In the genomic region with DNA sequence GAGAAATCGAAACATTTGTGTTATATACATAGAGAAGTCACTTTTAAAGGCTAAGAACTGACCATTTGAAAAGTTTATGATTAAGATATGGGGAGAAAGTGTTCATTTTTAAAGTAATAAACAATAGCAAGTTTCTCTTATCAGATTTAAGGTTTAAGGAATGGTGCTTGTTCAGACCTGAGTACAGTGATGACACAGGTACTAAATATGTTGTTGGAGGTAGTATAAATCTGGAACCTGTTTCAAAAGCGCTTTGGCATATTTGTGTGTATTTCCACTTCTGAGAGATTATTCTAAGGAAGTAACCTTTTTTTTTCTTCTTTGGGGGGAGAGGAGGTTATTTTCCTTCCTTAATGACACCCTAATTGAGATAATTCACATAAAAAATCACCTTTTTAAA, we compare ENCODE assay signal across 11 cellular contexts. TPM values are rescaled to one million over a fixed set of nuclear protein-coding genes. Genes with fewer than 3 reads are reported as not detected.
DNase-seq lines count a peak whose midpoint lies in the region; ATAC-seq and TF ChIP-seq lines count a peak whose summit lies in the region.
"Had no signal": no experiment of that assay in that cellular context is flagged by ENCODE, and none has a peak within 500 bp of the region (broad histone marks: within the 10 kb centered on the region; RNA-seq: fewer than 3 reads in every experiment).

No MANE protein-coding gene starts in this region.

- H2AFZ ChIP-seq in PC-3 (ENCODE audit: low read length), result no peak overlapping the region

- H3K4me1 Mint-ChIP-seq in CD8-positive, alpha-beta memory T cell, result peaks cover 84 to 96% (median 91%) of the 10 kb centered on the region in 3 donors
- H3K4me1 Mint-ChIP-seq in dendritic cell treated with granulocyte-macrophage colony-stimulating factor and Interleukin-4, amounts not matched to agents 40 ng/mL and 50 ng/mL, for 4 days (ENCODE audit: low read depth), result peaks cover 55% of the 10 kb centered on the region
- H3K4me1 Mint-ChIP-seq in nephron, result peaks cover 10% of the 10 kb centered on the region

- 0 out of 2 replicates have a peak, but pooled peaks cover 7% of the 10 kb centered on the region for H4K20me1 ChIP-seq in PC-3 (ENCODE audit: low read length)

- BruUV-seq in PC-3 (replicated peaks; lab: Mats Ljungman, UMichigan), result no TSS peak

- POLR2A ChIA-PET in CD8-positive, alpha-beta memory T cell (lab: Charles Lee), result interaction anchor here (1.0 to 2.9 kb wide), 3 partner anchors 16 to 96 kb away, joined by 3 to 25 read pairs (median 12); partner anchors contain the start of gene CDC42SE2
- POLR2A ChIA-PET in PC-3 (lab: Charles Lee; ENCODE audit: unreplicated experiment), result no interaction called here

- CTCF ChIA-PET in CD8-positive, alpha-beta memory T cell (lab: Charles Lee), result no interaction called here
- CTCF ChIA-PET in PC-3 (lab: Charles Lee), result no interaction called here

- intact Hi-C loops in PC-3 (cut with micrococcal nuclease) (no loop called here), left cardiac atrium (cut with DNase I) (no loop called here), head of caudate nucleus (cut with DNase I) (no loop called here)
- intact Hi-C loops in dendritic cell treated with granulocyte-macrophage colony-stimulating factor and Interleukin-4, amounts not matched to agents 40 ng/mL and 50 ng/mL, for 4 days (cut with micrococcal nuclease), result no loop called here

- peak overlapping the region; percentile 66 to 96 (median 83) for H3K27ac Mint-ChIP-seq in CD8-positive, alpha-beta memory T cell
- peak overlapping the region; percentile 68 for H3K27ac Mint-ChIP-seq in dendritic cell treated with granulocyte-macrophage colony-stimulating factor and Interleukin-4, amounts not matched to agents 40 ng/mL and 50 ng/mL, for 4 days
- H3K27ac Mint-ChIP-seq in nephron, result peak overlapping the region in 2 of 3 experiments; percentile 17 to 78

- no peaks in the 10 kb centered on the region for H3K36me3 ChIP-seq in CD8-positive, alpha-beta memory T cell (ENCODE audit: insufficient read depth, low read length)
- H3K36me3 ChIP-seq in PC-3 (ENCODE audit: low read depth, low read length), result no peaks in the 10 kb centered on the region

- peaks cover 82% of the 10 kb centered on the region for H3K4me1 ChIP-seq in CD8-positive, alpha-beta memory T cell (ENCODE audit: insufficient read depth, low read length)
- peaks cover 22% of the 10 kb centered on the region for H3K4me1 ChIP-seq in PC-3 (ENCODE audit: insufficient read depth, low read length)

- H3K9me3 Mint-ChIP-seq in CD8-positive, alpha-beta memory T cell, result peaks cover 0 to 7% (median 6%) of the 10 kb centered on the region in 5 donors
- no peaks in the 10 kb centered on the region for H3K9me3 Mint-ChIP-seq in dendritic cell treated with granulocyte-macrophage colony-stimulating factor and Interleukin-4, amounts not matched to agents 40 ng/mL and 50 ng/mL, for 4 days
- H3K9me3 Mint-ChIP-seq in nephron, result no peaks in the 10 kb centered on the region

- peak overlapping the region; percentile 55 for H3K4me3 ChIP-seq in CD8-positive, alpha-beta memory T cell (ENCODE audit: low read length)
- no peak overlapping the region; the same call in 1 of the 2 replicates for H3K4me3 ChIP-seq in PC-3 (ENCODE audit: low read length)

- no peaks in the 10 kb centered on the region for H3F3A ChIP-seq in PC-3 (ENCODE audit: low read length, unreplicated experiment)

- H3K27me3 ChIP-seq in CD8-positive, alpha-beta memory T cell (ENCODE audit: insufficient read depth, low read length, poor library complexity, severe bottlenecking), result no peaks in the 10 kb centered on the region
- no peaks in the 10 kb centered on the region for H3K27me3 ChIP-seq in PC-3 (ENCODE audit: low read length)

- no peak for DNase-seq in CD8-positive, alpha-beta memory T cell
- DNase-seq in PC-3, result peak; percentile 37
- DNase-seq in left cardiac atrium, result no peak
- DNase-seq in DMS 273 treated with DMSO at 0.1 percent for 48 hours (lab: John Stamatoyannopoulos, UW), result no peak
- no peak for DNase-seq in head of caudate nucleus
- DNase-seq: COR-L47; NCI-H1694 treated with DMSO at 0.1 percent for 48 hours; stimulated activated CD4-positive, alpha-beta T cell treated with anti-CD3 and anti-CD28 coated beads, Interleukin-12 subunit alpha, Interleukin-12 subunit beta, amount 100 ng/mL, for 4 hours had no signal

- no peaks in the 10 kb centered on the region for H3K9me3 ChIP-seq in CD8-positive, alpha-beta memory T cell (ENCODE audit: low read length)
- no peaks in the 10 kb centered on the region for H3K9me3 ChIP-seq in PC-3 (ENCODE audit: low read length)

- TF ChIP-seq CTCF in PC-3 (conservative IDR thresholded peaks at IDR 0.05; ENCODE audit: low read depth, low read length) (no peak), nephron (IDR thresholded peaks at IDR 0.05; ENCODE audit: unreplicated experiment in 3 of 3) (no peak)

- peaks cover 4 to 59% (median 8%) of the 10 kb centered on the region in 3 donors for H3K36me3 Mint-ChIP-seq in CD8-positive, alpha-beta memory T cell
- peaks cover 35% of the 10 kb centered on the region for H3K36me3 Mint-ChIP-seq in dendritic cell treated with granulocyte-macrophage colony-stimulating factor and Interleukin-4, amounts not matched to agents 40 ng/mL and 50 ng/mL, for 4 days (ENCODE audit: low read depth)
- peaks cover 4% of the 10 kb centered on the region for H3K36me3 Mint-ChIP-seq in nephron (ENCODE audit: low read depth)

- peaks cover 68% of the 10 kb centered on the region for H3K79me2 ChIP-seq in PC-3 (ENCODE audit: low read length)

- peaks cover 0 to 21% of the 10 kb centered on the region in 2 donors for H3K27me3 Mint-ChIP-seq in CD8-positive, alpha-beta memory T cell
- H3K27me3 Mint-ChIP-seq in dendritic cell treated with granulocyte-macrophage colony-stimulating factor and Interleukin-4, amounts not matched to agents 40 ng/mL and 50 ng/mL, for 4 days, result no peaks in the 10 kb centered on the region
- H3K27me3 Mint-ChIP-seq in nephron (ENCODE audit: low read depth), result no peaks in the 10 kb centered on the region

- H3K9ac ChIP-seq in PC-3 (ENCODE audit: low read length), result no peak overlapping the region

- H3K9me2 ChIP-seq in PC-3 (replicated peaks; ENCODE audit: low read length), result no peaks in the 10 kb centered on the region

- peak overlapping the region; percentile 42 for H3K4me2 ChIP-seq in PC-3 (ENCODE audit: low read length)

- ATAC-seq in PC-3 (no peak), left cardiac atrium (no peak), GM21825 (IDR thresholded peaks at IDR 0.05; ENCODE audit: unreplicated experiment) (no peak)

- H3K4me3 Mint-ChIP-seq in CD8-positive, alpha-beta memory T cell, result peak overlapping the region; percentile 68 to 84 (median 79)
- no peak overlapping the region for H3K4me3 Mint-ChIP-seq in dendritic cell treated with granulocyte-macrophage colony-stimulating factor and Interleukin-4, amounts not matched to agents 40 ng/mL and 50 ng/mL, for 4 days
- no peak overlapping the region for H3K4me3 Mint-ChIP-seq in nephron

- no peak overlapping the region for H3K27ac ChIP-seq in CD8-positive, alpha-beta memory T cell (ENCODE audit: low read depth, low read length)
- H3K27ac ChIP-seq in PC-3 (ENCODE audit: low read length), result no peak overlapping the region

RNA-seq across cellular contexts. Expression of gene CDC42SE2, which starts 18.4 kb away (rescaled TPM):
- total RNA-seq in CD8-positive, alpha-beta memory T cell, result 100 to 1,000 TPM; 125 to 131 TPM
- polyA plus RNA-seq in CD8-positive, alpha-beta memory T cell, result 460 TPM
- total RNA-seq in PC-3 (2014; rRNA removed) (10.5 and 13.3 TPM in 2 replicates), left cardiac atrium (10 to 100 TPM; 12.8 to 15.4 TPM)

Comparison
In these comparisons a context has a peak if more than half of its experiments do, and no peak if none do; other contexts are left out.
1. H3K4me3 Mint-ChIP-seq: peak in CD8-positive, alpha-beta memory T cell (7 of 7); none in dendritic cell treated with granulocyte-macrophage colony-stimulating factor and Interleukin-4, amounts not matched to agents 40 ng/mL and 50 ng/mL, for 4 days (single experiment) and nephron (0 of 3).
2. Peak in every context shown above with its lines, with median percentiles within 50 percentile points of each other: H3K27ac Mint-ChIP-seq.